Comparison of ENCODE assay signal across 20 cellular contexts in the genomic region with DNA sequence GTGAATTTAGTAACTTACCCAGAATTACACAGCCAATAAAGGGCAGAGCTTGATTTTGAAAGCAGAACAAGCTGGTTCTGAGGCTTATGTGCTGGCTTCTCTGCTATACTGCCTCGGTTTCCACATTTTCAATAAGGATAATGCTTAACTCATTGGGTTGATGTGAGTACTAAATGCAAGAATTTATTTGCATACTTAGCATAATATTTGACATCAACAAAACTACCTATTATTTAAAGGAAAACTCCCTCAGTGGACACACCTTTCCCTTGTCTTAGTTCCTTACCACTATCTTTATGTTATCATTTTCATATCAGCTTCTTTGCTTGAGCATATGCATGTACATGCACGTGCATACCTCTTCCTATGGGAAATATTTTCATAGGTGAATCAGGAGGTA. TPM values are rescaled to one million over a fixed set of nuclear protein-coding genes. Genes with fewer than 3 reads are reported as not detected.
"Had no signal": no experiment of that assay in that cellular context is flagged by ENCODE, and none has a peak within 500 bp of the region (broad histone marks: within the 10 kb centered on the region; RNA-seq: fewer than 3 reads in every experiment).

No MANE protein-coding gene starts in this region.

- ATAC-seq: heart right ventricle; lower lobe of right lung; naive thymus-derived CD8-positive, alpha-beta T cell; sciatic nerve; stimulated activated memory B cell treated with anti-CD40 and anti-IgM and Interleukin-4, amounts not matched to agents 10 μg/mL and 1 μg/mL and 100 μg/mL, for 72 hours; WTC11 had no signal

- H3K27ac ChIP-seq: heart right ventricle, lower lobe of right lung, parathyroid adenoma had no signal

- H3K9ac ChIP-seq: parathyroid adenoma had no signal

- H3K79me2 ChIP-seq: parathyroid adenoma had no signal

- H3K27ac Mint-ChIP-seq: activated CD4-positive, alpha-beta memory T cell treated with anti-CD3 and anti-CD28 coated beads for 36 hours; activated naive CD8-positive, alpha-beta T cell; activated T-helper 1 cell treated with anti-CD3 and anti-CD28 coated beads, Interleukin-12 subunit alpha, Interleukin-12 subunit beta, Interleukin-2, Interleukin-4 antibody, amounts not matched to agents 30 ng/mL and 10 ng/mL and 1 ng/mL, durations not matched to agents 14 hours and 24 hours and 36 hours; stimulated activated memory B cell treated with anti-CD40 and anti-IgM and Interleukin-4, amounts not matched to agents 10 μg/mL and 1 μg/mL and 100 μg/mL, for 72 hours; WTC11 had no signal

- H3K9me3 ChIP-seq: esophagus squamous epithelium, heart right ventricle, lower lobe of right lung had no signal

- H3K9me3 Mint-ChIP-seq: activated CD4-positive, alpha-beta memory T cell treated with anti-CD3 and anti-CD28 coated beads for 36 hours; activated T-helper 1 cell treated with anti-CD3 and anti-CD28 coated beads, Interleukin-12 subunit alpha, Interleukin-12 subunit beta, Interleukin-2, Interleukin-4 antibody, amounts not matched to agents 30 ng/mL and 10 ng/mL and 1 ng/mL, durations not matched to agents 14 hours and 24 hours and 36 hours; central memory CD8-positive, alpha-beta T cell; naive thymus-derived CD8-positive, alpha-beta T cell; stimulated activated memory B cell treated with anti-CD40 and anti-IgM and Interleukin-4, amounts not matched to agents 10 μg/mL and 1 μg/mL and 100 μg/mL, for 72 hours had no signal

- DNase-seq: activated CD4-positive, alpha-beta memory T cell treated with anti-CD3 and anti-CD28 coated beads for 36 hours; activated CD4-positive, alpha-beta T cell treated with anti-CD3 and anti-CD28 coated beads for 4 hours; activated T-cell treated with anti-CD3 and anti-CD28 coated beads for 4 hours; amniotic stem cell; cortex of kidney; effector CD4-positive, alpha-beta T cell; esophagus squamous epithelium; heart right ventricle; lower lobe of right lung; naive thymus-derived CD8-positive, alpha-beta T cell; stimulated activated CD4-positive, alpha-beta T cell treated with anti-CD3 and anti-CD28 coated beads, Interleukin-4, amount 100 ng/mL, for 4 hours; SW 1271 had no signal

- H3K36me3 Mint-ChIP-seq: activated CD4-positive, alpha-beta memory T cell treated with anti-CD3 and anti-CD28 coated beads for 36 hours; brain; naive thymus-derived CD8-positive, alpha-beta T cell; stimulated activated memory B cell treated with anti-CD40 and anti-IgM and Interleukin-4, amounts not matched to agents 10 μg/mL and 1 μg/mL and 100 μg/mL, for 72 hours; WTC11 had no signal

- H3K36me3 ChIP-seq: esophagus squamous epithelium, heart right ventricle, lower lobe of right lung had no signal

- H3K4me3 Mint-ChIP-seq: activated CD4-positive, alpha-beta memory T cell treated with anti-CD3 and anti-CD28 coated beads for 36 hours; activated naive CD8-positive, alpha-beta T cell; central memory CD8-positive, alpha-beta T cell; stimulated activated memory B cell treated with anti-CD40 and anti-IgM and Interleukin-4, amounts not matched to agents 10 μg/mL and 1 μg/mL and 100 μg/mL, for 72 hours; WTC11 had no signal

- H3K4me3 ChIP-seq: esophagus squamous epithelium, heart right ventricle, lower lobe of right lung had no signal

RNA-seq across cellular contexts. Expression of a gene that starts 3.0 kb away (rescaled TPM):
- total RNA-seq: activated T-helper 1 cell treated with anti-CD3 and anti-CD28 coated beads, Interleukin-12 subunit alpha, Interleukin-12 subunit beta, Interleukin-2, Interleukin-4 antibody, amounts not matched to agents 30 ng/mL and 10 ng/mL and 1 ng/mL, durations not matched to agents 14 hours and 24 hours and 36 hours had no signal
